7 cellular contexts compared by ENCODE assay signal in genomic region chr11:61041755-61042518, GRCh38.
DNase-seq lines count a peak whose midpoint lies in the region; ATAC-seq and TF ChIP-seq lines count a peak whose summit lies in the region.

No MANE protein-coding gene starts in this region.

- no peaks in the 10 kb centered on the region for H3K27me3 ChIP-seq in spleen (replicated peaks in 1 of 7)

- peak; percentile 98 for DNase-seq in NCI-H69 (lab: John Stamatoyannopoulos, UW)
- peak; percentile 65 for DNase-seq in activated T-cell treated with anti-CD3 and anti-CD28 coated beads for 4 hours
- peak; percentile 74 for DNase-seq in glutamatergic neuron
- peak; percentile 93 for DNase-seq in spleen
- DNase-seq in foreskin fibroblast: no peak

- ATAC-seq in GM19035 (IDR thresholded peaks at IDR 0.05; ENCODE audit: unreplicated experiment) (peak; percentile 84), HG03095 (IDR thresholded peaks at IDR 0.05; ENCODE audit: unreplicated experiment) (peak; percentile 80)

- no peaks in the 10 kb centered on the region for H3K36me3 Mint-ChIP-seq in glutamatergic neuron (ENCODE audit: unreplicated experiment)

- no peaks in the 10 kb centered on the region for H3K9me3 Mint-ChIP-seq in glutamatergic neuron (ENCODE audit: unreplicated experiment)

- H3K36me3 ChIP-seq in spleen: no peaks in the 10 kb centered on the region

- peak in 1 of 3 donors; percentile 45 for TF ChIP-seq POLR2A in spleen (IDR thresholded peaks at IDR 0.05)

- WGBS in spleen, 5 donors: 12 to 28% (median 23%) methylated on average over 15 to 16 of the region's 16 CpGs

- peak overlapping the region; percentile 63 for H3K4me3 Mint-ChIP-seq in glutamatergic neuron (ENCODE audit: unreplicated experiment)

- no peaks in the 10 kb centered on the region for H3K9me3 ChIP-seq in spleen

- peak overlapping the region; percentile 71 to 88 (median 86) for H3K27ac ChIP-seq in spleen

- H3K4me1 Mint-ChIP-seq in glutamatergic neuron (ENCODE audit: low read depth, unreplicated experiment): peaks cover 28% of the 10 kb centered on the region

- H3K4me3 ChIP-seq in spleen: peak overlapping the region in 2 of 8 donors; percentile 22 to 50
- no peak overlapping the region for H3K4me3 ChIP-seq in foreskin fibroblast (ENCODE audit: low read depth in 1 of 2, low read length in 2 of 2)

- peak overlapping the region; percentile 78 for H3K27ac Mint-ChIP-seq in glutamatergic neuron (ENCODE audit: unreplicated experiment)

- H3K27me3 Mint-ChIP-seq in glutamatergic neuron (ENCODE audit: unreplicated experiment): peaks cover 1% of the 10 kb centered on the region

- intact Hi-C loops in spleen (cut with DNase I; ENCODE audit: low total_unique reads): no loop called here

- peaks cover 8 to 26% (median 18%) of the 10 kb centered on the region in 6 donors for H3K4me1 ChIP-seq in spleen

- TF ChIP-seq CTCF in glutamatergic neuron (IDR thresholded peaks at IDR 0.05; ENCODE audit: partially characterized antibody, unreplicated experiment) (no peak), spleen (IDR thresholded peaks at IDR 0.05 in 8 of 11, conservative IDR thresholded peaks at IDR 0.05 in 3 of 11) (no peak), foreskin fibroblast (IDR thresholded peaks at IDR 0.05; ENCODE audit: low read depth, low read length) (no peak)

Comparison
In these comparisons a context has a peak if more than half of its experiments do, and no peak if none do; other contexts are left out.
1. DNase-seq: peak in NCI-H69 (single experiment), activated T-cell treated with anti-CD3 and anti-CD28 coated beads for 4 hours (single experiment), glutamatergic neuron (single experiment) and spleen (single experiment); none in foreskin fibroblast (0 of 2).